Comparison of ENCODE assay signal across 27 cellular contexts in the genomic region with DNA sequence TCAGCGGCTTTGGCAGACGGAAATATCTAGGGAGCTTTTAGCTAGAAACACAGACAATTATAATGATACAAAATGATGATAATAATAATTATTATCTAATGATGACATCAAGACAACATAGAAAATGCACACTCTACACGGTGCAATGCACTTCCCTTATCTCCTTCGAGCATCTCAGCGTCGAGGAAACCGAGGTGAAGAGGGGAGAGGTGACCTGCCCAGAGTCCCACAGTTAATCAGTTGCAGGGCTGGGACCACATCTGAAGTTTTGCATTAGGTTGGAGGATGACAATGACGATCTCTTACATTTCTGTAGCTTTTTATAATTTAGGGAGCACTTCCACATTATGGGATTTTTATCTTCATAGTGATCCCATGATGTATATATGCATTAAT.
"Had no signal": no experiment of that assay in that cellular context is flagged by ENCODE, and none has a peak within 500 bp of the region (broad histone marks: within the 10 kb centered on the region; RNA-seq: fewer than 3 reads in every experiment).

No MANE protein-coding gene starts in this region.

- H3K9me3 ChIP-seq: lower lobe of right lung, pancreas, prostate gland, testis, thyroid gland, transverse colon, upper lobe of left lung, vagina had no signal

- H3K4me3 ChIP-seq: left lung, lower lobe of right lung, pancreas, prostate gland, skin epidermis, stomach, testis, thyroid gland, transverse colon, upper lobe of left lung, vagina had no signal

- H3K4me3 Mint-ChIP-seq: immature natural killer cell; naive thymus-derived CD8-positive, alpha-beta T cell; nephron; neural crest cell; stimulated activated naive B cell treated with anti-CD40 and anti-IgM and Interleukin-4, amounts not matched to agents 10 μg/mL and 1 μg/mL and 100 μg/mL, for 72 hours had no signal

- DNase-seq: immature natural killer cell; kidney; left colon; left lung; lower lobe of right lung; mammary epithelial cell; mesenchymal stem cell; naive thymus-derived CD8-positive, alpha-beta T cell; nucleus accumbens; pancreas; retina; right cardiac atrium; stimulated activated CD4-positive, alpha-beta T cell treated with anti-CD3 and anti-CD28 coated beads, Interleukin-12 subunit alpha, Interleukin-12 subunit beta, amount 100 ng/mL, for 4 hours; stimulated activated CD4-positive, alpha-beta T cell treated with anti-CD3 and anti-CD28 coated beads, Interleukin-4, amount 100 ng/mL, for 1 hour; stimulated activated naive B cell treated with anti-CD40 and anti-IgM and Interleukin-4, amounts not matched to agents 10 μg/mL and 1 μg/mL and 100 μg/mL, for 72 hours; stimulated activated naive CD8-positive, alpha-beta T cell treated with anti-CD3 and anti-CD28 coated beads, Interleukin-15, Interleukin-2, amounts not matched to agents 100 U/mL and 50 U/mL, for 24 hours; testis; thyroid gland; upper lobe of left lung had no signal

- ATAC-seq: left colon; left lung; lower lobe of right lung; naive thymus-derived CD8-positive, alpha-beta T cell; pancreas; right cardiac atrium; sciatic nerve; stimulated activated naive B cell treated with anti-CD40 and anti-IgM and Interleukin-4, amounts not matched to agents 10 μg/mL and 1 μg/mL and 100 μg/mL, for 72 hours; stimulated activated naive CD8-positive, alpha-beta T cell treated with anti-CD3 and anti-CD28 coated beads, Interleukin-15, Interleukin-2, amounts not matched to agents 100 U/mL and 50 U/mL, for 24 hours had no signal

- H3K27me3 ChIP-seq: pancreas, testis, thyroid gland, transverse colon, upper lobe of left lung, vagina had no signal

- H3K9me3 Mint-ChIP-seq: immature natural killer cell; naive thymus-derived CD8-positive, alpha-beta T cell; nephron; stimulated activated naive B cell treated with anti-CD40 and anti-IgM and Interleukin-4, amounts not matched to agents 10 μg/mL and 1 μg/mL and 100 μg/mL, for 72 hours had no signal

- H3K27ac ChIP-seq: left lung, lower lobe of right lung, pancreas, prostate gland, skin epidermis, stomach, testis, thyroid gland, transverse colon, upper lobe of left lung, vagina had no signal

- H3K27me3 Mint-ChIP-seq: stimulated activated naive B cell treated with anti-CD40 and anti-IgM and Interleukin-4, amounts not matched to agents 10 μg/mL and 1 μg/mL and 100 μg/mL, for 72 hours had no signal

- H3K27ac Mint-ChIP-seq: immature natural killer cell; nephron; stimulated activated naive B cell treated with anti-CD40 and anti-IgM and Interleukin-4, amounts not matched to agents 10 μg/mL and 1 μg/mL and 100 μg/mL, for 72 hours had no signal

- H3K36me3 Mint-ChIP-seq: immature natural killer cell; naive thymus-derived CD8-positive, alpha-beta T cell; stimulated activated naive B cell treated with anti-CD40 and anti-IgM and Interleukin-4, amounts not matched to agents 10 μg/mL and 1 μg/mL and 100 μg/mL, for 72 hours had no signal

- H3K4me1 Mint-ChIP-seq: immature natural killer cell; nephron; neural crest cell; stimulated activated naive B cell treated with anti-CD40 and anti-IgM and Interleukin-4, amounts not matched to agents 10 μg/mL and 1 μg/mL and 100 μg/mL, for 72 hours had no signal

- H3K4me1 ChIP-seq: left lung, lower lobe of right lung, pancreas, prostate gland, stomach, testis, thyroid gland, transverse colon, upper lobe of left lung, vagina had no signal

- H3K36me3 ChIP-seq: left lung, lower lobe of right lung, pancreas, prostate gland, stomach, thyroid gland, transverse colon, upper lobe of left lung, vagina had no signal
